21 cellular contexts compared by ENCODE assay signal in genomic region chr7:152093717-152094116, GRCh38.
"Had no signal": no experiment of that assay in that cellular context is flagged by ENCODE, and none has a peak within 500 bp of the region (broad histone marks: within the 10 kb centered on the region; RNA-seq: fewer than 3 reads in every experiment).

No MANE protein-coding gene starts in this region.

- H3K27me3 Mint-ChIP-seq: activated CD8-positive, alpha-beta T cell treated with anti-CD3 and anti-CD28 coated beads for 36 hours; activated naive CD4-positive, alpha-beta T cell treated with anti-CD3 and anti-CD28 coated beads, Interleukin-2, amount 10 ng/mL, durations not matched to agents 7 days and 5 days; activated naive CD8-positive, alpha-beta T cell treated with anti-CD3 and anti-CD28 coated beads for 36 hours had no signal

- H3K27ac Mint-ChIP-seq: activated CD8-positive, alpha-beta T cell treated with anti-CD3 and anti-CD28 coated beads for 36 hours; activated naive CD4-positive, alpha-beta T cell treated with anti-CD3 and anti-CD28 coated beads, Interleukin-2, amount 10 ng/mL, durations not matched to agents 7 days and 5 days; activated naive CD8-positive, alpha-beta T cell treated with anti-CD3 and anti-CD28 coated beads for 36 hours; activated T-cell treated with anti-CD3 and anti-CD28 coated beads, Interleukin-2, amount 50 U/mL, for 72 hours; activated T-helper 2 cell treated with anti-CD3 and anti-CD28 coated beads, Interferon-gamma antibody, Interleukin-2, Interleukin-4, amounts not matched to agents 10 μg/mL and 5 μg/mL and 100 μg/mL, durations not matched to agents 14 hours and 24 hours and 36 hours; T-helper 1 cell treated with Interleukin-12 subunit alpha and Interleukin-12 subunit beta and Interleukin-4 antibody, amounts not matched to agents 30 μg/mL and 1 μg/mL, for 36 hours had no signal

- H3K4me3 Mint-ChIP-seq: activated CD8-positive, alpha-beta T cell treated with anti-CD3 and anti-CD28 coated beads for 36 hours; activated naive CD4-positive, alpha-beta T cell treated with anti-CD3 and anti-CD28 coated beads, Interleukin-2, amount 10 ng/mL, durations not matched to agents 7 days and 5 days; activated naive CD8-positive, alpha-beta T cell treated with anti-CD3 and anti-CD28 coated beads for 36 hours; activated T-cell treated with anti-CD3 and anti-CD28 coated beads, Interleukin-2, amount 50 U/mL, for 72 hours; T-helper 1 cell treated with Interleukin-12 subunit alpha and Interleukin-12 subunit beta and Interleukin-4 antibody, amounts not matched to agents 30 μg/mL and 1 μg/mL, for 36 hours had no signal

- H3K4me3 ChIP-seq: cardiac muscle cell had no signal

- H3K27ac ChIP-seq: brain microvascular endothelial cell, cardiac muscle cell had no signal

- H3K27me3 ChIP-seq: brain microvascular endothelial cell, cardiac muscle cell had no signal

- DNase-seq: activated CD4-positive, alpha-beta T cell treated with anti-CD3 and anti-CD28 coated beads for 4 hours; activated CD8-positive, alpha-beta memory T cell treated with anti-CD3 and anti-CD28 coated beads, Interleukin-2, amount 50 U/mL, for 4 hours; activated CD8-positive, alpha-beta T cell treated with anti-CD3 and anti-CD28 coated beads for 36 hours; activated gamma-delta T cell treated with Interleukin-2 at 50 U/mL for 16 hours; activated naive CD4-positive, alpha-beta T cell treated with anti-CD3 and anti-CD28 coated beads, Interleukin-2, amount 10 ng/mL, durations not matched to agents 7 days and 5 days; activated naive CD8-positive, alpha-beta T cell treated with anti-CD3 and anti-CD28 coated beads for 36 hours; activated T-cell treated with anti-CD3 and anti-CD28 coated beads, Interleukin-2, amount 50 U/mL, for 72 hours; brain microvascular endothelial cell; Karpas-422; MM.1S; NCI-H1105; NCI-H1436 treated with DMSO at 0.1 percent for 48 hours; NCI-H187; NCI-H2081; NCI-H446; NCI-H524; PC-3; SHP77 treated with DMSO at 0.1 percent for 48 hours had no signal

- H3K36me3 ChIP-seq: brain microvascular endothelial cell, cardiac muscle cell had no signal

- H3K4me1 Mint-ChIP-seq: activated naive CD4-positive, alpha-beta T cell treated with anti-CD3 and anti-CD28 coated beads, Interleukin-2, amount 10 ng/mL, durations not matched to agents 7 days and 5 days had no signal
